8 cellular contexts compared by ENCODE assay signal in genomic region chrX:20530319-20530979, GRCh38.
DNase-seq lines count a peak whose midpoint lies in the region; ATAC-seq, FAIRE-seq and TF ChIP-seq lines count a peak whose summit lies in the region.

No MANE protein-coding gene starts in this region.

- H4K20me1 ChIP-seq in HepG2 (ENCODE audit: insufficient read depth, low read length) = no peaks in the 10 kb centered on the region

- H3K9me3 ChIP-seq in HepG2 (ENCODE audit: low read length) = no peaks in the 10 kb centered on the region

- H2AFZ ChIP-seq in HepG2 (ENCODE audit: low read length) = no peak overlapping the region

- 8% methylated on average over 13 of the region's 13 CpGs for WGBS in HepG2 (ENCODE audit: low lambda C conversion rate)

- POLR2A ChIA-PET in HepG2 (lab: Yijun Ruan, JAX) = interaction anchor here (1.2 kb wide), 1 partner anchor 51 kb away, joined by 3 read pairs; no protein-coding TSS in a partner anchor

- intact Hi-C loops in HepG2 (cut with micrococcal nuclease; ENCODE audit: unreplicated experiment) = loop anchor here (2.0 to 10.0 kb wide), 2 partner anchors 210 to 1194 kb away; no protein-coding TSS in a partner anchor

- in situ Hi-C loops in HepG2 (cut with HindIII; ENCODE audit: extremely low pct_ligation_motif_present, low pct_unique_long_range_greater_than_20kb) = loop anchor here (25.0 kb wide), 4 partner anchors 207 to 1207 kb away; partner anchors contain the start of gene CNKSR2

- H3K4me1 ChIP-seq in HepG2 (ENCODE audit: insufficient read depth, low read length) = peaks cover 50% of the 10 kb centered on the region

- no TSS peak for BruUV-seq in HepG2 (replicated peaks; lab: Mats Ljungman, UMichigan)

- H3K27ac ChIP-seq in HepG2 (ENCODE audit: extremely low read length, insufficient read depth, low read length) = no peak overlapping the region

- TF ChIP-seq CTCF in choroid plexus epithelial cell (conservative IDR thresholded peaks at IDR 0.05; ENCODE audit: low read depth, low read length) = peak; percentile 72
- TF ChIP-seq CTCF in HepG2 (CRISPR knock-in tag; IDR thresholded peaks at IDR 0.05) = peak; percentile 66

- ATAC-seq in GM21786 (IDR thresholded peaks at IDR 0.05; ENCODE audit: unreplicated experiment) (peak; percentile 64), HepG2 (peak; percentile 69), HG02840 (IDR thresholded peaks at IDR 0.05; ENCODE audit: low FRiP score, unreplicated experiment) (no peak)

- no peaks in the 10 kb centered on the region for H3K27me3 ChIP-seq in HepG2 (ENCODE audit: control insufficient read depth in 1 of 2, insufficient read depth in 2 of 2, low read length in 2 of 2)

- CTCF ChIA-PET in HepG2 (lab: Yijun Ruan, JAX; ENCODE audit: low intra/inter-chr PET ratio, low total read pairs) = no interaction called here

- H3K79me2 ChIP-seq in HepG2 (ENCODE audit: insufficient read depth, low read length) = no peaks in the 10 kb centered on the region

- no peaks in the 10 kb centered on the region for H3K36me3 ChIP-seq in HepG2 (replicated peaks in 1 of 2; ENCODE audit: control insufficient read depth in 1 of 2, insufficient read depth in 2 of 2, low read length in 2 of 2)

- peak; percentile 28 for FAIRE-seq in HepG2 (lab: Jason Lieb, UNC)

- DNase-seq in CD1c-positive myeloid dendritic cell (ENCODE audit: extremely low spot score) (peak; percentile 66), NCI-H2196 (lab: John Stamatoyannopoulos, UW; ENCODE audit: unreplicated experiment) (peak; percentile 58), choroid plexus epithelial cell (ENCODE audit: low read depth) (peak; percentile 77), HepG2 (ENCODE audit: low spot score) (peak; percentile 30)
- peak; percentile 15 for DNase-seq in activated CD4-positive, alpha-beta T cell treated with anti-CD3 and anti-CD28 coated beads for 1 hour
- peak; percentile 6 for DNase-seq in stimulated activated CD8-positive, alpha-beta memory T cell treated with anti-CD3 and anti-CD28 coated beads, Interleukin-12 subunit alpha, Interleukin-12 subunit beta, amount 100 ng/mL, for 4 hours (ENCODE audit: low read depth)

- TF ChIP-seq POLR2A in HepG2 (IDR thresholded peaks at IDR 0.05; ENCODE audit: insufficient read depth in 1 of 2, low read depth in 2 of 2, low read length in 2 of 2) = no peak

- 0 out of 2 replicates have a peak overlapping the region, but pooled peaks have one; percentile 13 for H3K9ac ChIP-seq in HepG2 (ENCODE audit: insufficient read depth, low read depth, low read length)

- H3K4me2 ChIP-seq in HepG2 (ENCODE audit: low read depth, low read length) = peak overlapping the region; percentile 59

- peak; percentile 50; the same call in 1 of the 2 replicates for TF ChIP-seq RAD21 in HepG2 (CRISPR knock-in tag; IDR thresholded peaks at IDR 0.05)

- H3K4me3 ChIP-seq in choroid plexus epithelial cell (ENCODE audit: low read depth, low read length) = peak overlapping the region; percentile 6
- H3K4me3 ChIP-seq in HepG2 (replicated peaks in 1 of 3; ENCODE audit: insufficient read depth in 1 of 3, low read depth in 2 of 3, low read length in 3 of 3) = peak overlapping the region; percentile 14 to 43 (median 29); a peak in 5 of 6 replicates

- TF ChIP-seq EP300 in HepG2 (IDR thresholded peaks at IDR 0.05; ENCODE audit: low read depth in 2 of 2, low read length in 2 of 2) (no peak), HepG2 (CRISPR knock-in tag; IDR thresholded peaks at IDR 0.05; ENCODE audit: borderline replicate concordance) (no peak)

TF ChIP-seq in HepG2, 621 proteins besides CTCF, POLR2A, EP300 and RAD21:
- no peak for TF ChIP-seq ZBTB7A (CRISPR knock-in tag; IDR thresholded peaks at IDR 0.05)
- peak; percentile 72 for TF ChIP-seq SMC3 (IDR thresholded peaks at IDR 0.05; ENCODE audit: low read length)
- peak; percentile 74 for TF ChIP-seq STAG1 (CRISPR knock-in tag; IDR thresholded peaks at IDR 0.05)
- TF ChIP-seq ZZZ3 (CRISPR knock-in tag; IDR thresholded peaks at IDR 0.05; ENCODE audit: borderline replicate concordance) = no peak
- TF ChIP-seq ZNF557 (CRISPR knock-in tag; IDR thresholded peaks at IDR 0.05) = no peak
- TF ChIP-seq MYC (CRISPR knock-in tag; IDR thresholded peaks at IDR 0.05; ENCODE audit: borderline replicate concordance) = no peak
- TF ChIP-seq SOX6 (IDR thresholded peaks at IDR 0.05) = no peak
- TF ChIP-seq SOX6 (CRISPR knock-in tag; IDR thresholded peaks at IDR 0.05) = no peak
- no peak for TF ChIP-seq E2F1 (CRISPR knock-in tag; IDR thresholded peaks at IDR 0.05)
- TF ChIP-seq ZNF639 (CRISPR knock-in tag; conservative IDR thresholded peaks at IDR 0.05) = no peak
- no peak for TF ChIP-seq ZSCAN5A (CRISPR knock-in tag; IDR thresholded peaks at IDR 0.05; ENCODE audit: borderline replicate concordance)
- TF ChIP-seq GATAD2A (CRISPR knock-in tag; IDR thresholded peaks at IDR 0.05) = 0 out of 2 replicates have a peak, but pooled peaks have one; percentile 12
- no peak for TF ChIP-seq ZNF777 (CRISPR knock-in tag; IDR thresholded peaks at IDR 0.05)
- no peak for TF ChIP-seq ZNF550 (CRISPR knock-in tag; IDR thresholded peaks at IDR 0.05; ENCODE audit: borderline replicate concordance)
- no peak for TF ChIP-seq HOXA3 (CRISPR knock-in tag; IDR thresholded peaks at IDR 0.05)
- TF ChIP-seq RBFOX2 (IDR thresholded peaks at IDR 0.05; ENCODE audit: low read depth, low read length) = no peak
- no peak for TF ChIP-seq ZNF790 (CRISPR knock-in tag; IDR thresholded peaks at IDR 0.05; ENCODE audit: borderline replicate concordance)
- no peak for TF ChIP-seq SIN3A (IDR thresholded peaks at IDR 0.05; ENCODE audit: borderline replicate concordance, low read depth, low read length)
- peak; percentile 73; the same call in 1 of the 2 replicates for TF ChIP-seq ZNF124 (CRISPR knock-in tag; IDR thresholded peaks at IDR 0.05)
- TF ChIP-seq ZFP36 (IDR thresholded peaks at IDR 0.05; ENCODE audit: borderline replicate concordance, low read depth, low read length, partially characterized antibody) = no peak
- no peak for TF ChIP-seq LRRFIP1 (CRISPR knock-in tag; conservative IDR thresholded peaks at IDR 0.05)
- TF ChIP-seq ZBTB7B (CRISPR knock-in tag; IDR thresholded peaks at IDR 0.05) = no peak
- no peak for TF ChIP-seq SCMH1 (CRISPR knock-in tag; IDR thresholded peaks at IDR 0.05; ENCODE audit: borderline replicate concordance)

Comparison
In these comparisons a context has a peak if more than half of its experiments do, and no peak if none do; other contexts are left out.
1. DNase-seq: peak in every context shown above with its lines; median percentile 77 in choroid plexus epithelial cell; 66 in CD1c-positive myeloid dendritic cell; 58 in NCI-H2196; 30 in HepG2; 15 in activated CD4-positive, alpha-beta T cell treated with anti-CD3 and anti-CD28 coated beads for 1 hour; 6 in stimulated activated CD8-positive, alpha-beta memory T cell treated with anti-CD3 and anti-CD28 coated beads, Interleukin-12 subunit alpha, Interleukin-12 subunit beta, amount 100 ng/mL, for 4 hours.